ENCODE assay signal across 17 cellular contexts in genomic region chr11:82195251-82195650, GRCh38.
DNase-seq lines count a peak whose midpoint lies in the region; ATAC-seq, FAIRE-seq and TF ChIP-seq lines count a peak whose summit lies in the region.
"Had no signal": no experiment of that assay in that cellular context is flagged by ENCODE, and none has a peak within 500 bp of the region (broad histone marks: within the 10 kb centered on the region; RNA-seq: fewer than 3 reads in every experiment).

No MANE protein-coding gene starts in this region.

- BruUV-seq in K562 (replicated peaks; lab: Mats Ljungman, UMichigan): no TSS peak

- in situ Hi-C loops in K562 (cut with MboI) (no loop called here), G401 (cut with HindIII; ENCODE audit: low sequenced_read_pairs) (no loop called here)

- TF ChIP-seq RAD21 in K562 (CRISPR knock-in tag; conservative IDR thresholded peaks at IDR 0.05 in 1 of 2, IDR thresholded peaks at IDR 0.05 in 1 of 2): no peak

- peaks cover 35% of the 10 kb centered on the region for H3K4me1 Mint-ChIP-seq in nephron

- H2AFZ ChIP-seq in KMS-11 (ENCODE audit: low read depth) (no peak overlapping the region), K562 (ENCODE audit: low read depth, low read length) (no peak overlapping the region)

- 0% methylated on average over 3 of the region's 3 CpGs for WGBS in K562 (ENCODE audit: insufficient coverage, low coverage, missing lambda C conversion rate)

- peak overlapping the region; percentile 11 to 58 (median 50) for H3K27ac Mint-ChIP-seq in nephron

- CTCF ChIA-PET in K562 (lab: Yijun Ruan, JAX; ENCODE audit: low intra/inter-chr PET ratio): no interaction called here

- H3K4me1 ChIP-seq in KMS-11 (ENCODE audit: low read depth, poor library complexity, severe bottlenecking) (peaks cover 27% of the 10 kb centered on the region), K562 (replicated peaks in 1 of 2; ENCODE audit: control insufficient read depth in 2 of 2, insufficient read depth in 2 of 2, low read length in 2 of 2) (no peaks in the 10 kb centered on the region)

- no peak for FAIRE-seq in K562 (lab: Jason Lieb, UNC)

- DNase-seq in AG10803 (ENCODE audit: low read depth) (peak; percentile 0), K562 (ENCODE audit: extremely low read depth in 1 of 4, low spot score in 3 of 4) (no peak), G401 (ENCODE audit: low spot score) (no peak)
- DNase-seq in stimulated activated CD4-positive, alpha-beta T cell treated with anti-CD3 and anti-CD28 coated beads, Interleukin-1b, Interleukin-23, amount 100 ng/mL, for 48 hours: no peak
- DNase-seq: C1 segment of cervical spinal cord, H7, MV-4-11, NCI-H1417 treated with DMSO at 0.1 percent for 48 hours, NCI-H2029 treated with DMSO at 0.1 percent for 48 hours, T-helper 1 cell had no signal

- H4K20me1 ChIP-seq in KMS-11 (ENCODE audit: insufficient read depth) (no peaks in the 10 kb centered on the region), K562 (replicated peaks; ENCODE audit: control insufficient read depth, insufficient read depth, low read length) (no peaks in the 10 kb centered on the region)

- H3K9me1 ChIP-seq in K562 (ENCODE audit: control insufficient read depth, insufficient read depth, low read length): no peaks in the 10 kb centered on the region

- TF ChIP-seq EP300 in K562 (IDR thresholded peaks at IDR 0.05; ENCODE audit: low read length): no peak

- POLR2A ChIA-PET in K562 (lab: Yijun Ruan, JAX): no interaction called here

- no peaks in the 10 kb centered on the region; the same call in 1 of the 2 replicates for H3K9me3 ChIP-seq in K562 (replicated peaks; ENCODE audit: control insufficient read depth, insufficient read depth, low read depth, low read length)

- H3K9me3 Mint-ChIP-seq in nephron: no peaks in the 10 kb centered on the region

- H3K4me3 Mint-ChIP-seq in nephron: no peak overlapping the region

- TF ChIP-seq POLR2A in K562 (conservative IDR thresholded peaks at IDR 0.05): no peak

- intact Hi-C loops in K562 (cut with micrococcal nuclease): no loop called here

- H3K36me3 ChIP-seq in KMS-11 (ENCODE audit: insufficient read depth) (no peaks in the 10 kb centered on the region), K562 (ENCODE audit: control insufficient read depth, insufficient read depth, low read length) (no peaks in the 10 kb centered on the region)

- H3K9ac ChIP-seq in KMS-11 (no peak overlapping the region), K562 (ENCODE audit: insufficient read depth in 1 of 2, low read depth in 2 of 2, low read length in 2 of 2) (no peak overlapping the region)

- ATAC-seq in K562: no peak
- no peak for ATAC-seq in GM21619 (IDR thresholded peaks at IDR 0.05; ENCODE audit: unreplicated experiment)
- no peak for ATAC-seq in GM18502 (IDR thresholded peaks at IDR 0.05; ENCODE audit: poor library complexity, unreplicated experiment)
- ATAC-seq: Panc1, Right ventricle myocardium inferior had no signal

- TF ChIP-seq CTCF in AG10803 (conservative IDR thresholded peaks at IDR 0.05; ENCODE audit: low read length) (no peak), KMS-11 (conservative IDR thresholded peaks at IDR 0.05; ENCODE audit: low read depth, low read length) (no peak), K562 (IDR thresholded peaks at IDR 0.05 in 2 of 3, conservative IDR thresholded peaks at IDR 0.05 in 1 of 3; ENCODE audit: insufficient read depth in 2 of 3, low read depth in 1 of 3, low read length in 3 of 3) (no peak), nephron (IDR thresholded peaks at IDR 0.05; ENCODE audit: unreplicated experiment in 3 of 3) (no peak)

- H3K36me3 Mint-ChIP-seq in nephron (ENCODE audit: low read depth): no peaks in the 10 kb centered on the region

- H3K4me2 ChIP-seq in KMS-11: peak overlapping the region; percentile 51
- no peak overlapping the region for H3K4me2 ChIP-seq in K562 (ENCODE audit: insufficient read depth, low read length)

- H3K27ac ChIP-seq in KMS-11 (no peak overlapping the region), K562 (ENCODE audit: extremely low read depth, low read depth, low read length) (no peak overlapping the region)
- H3K27ac ChIP-seq: SK-N-MC had no signal

- H3K27me3 ChIP-seq in KMS-11 (ENCODE audit: insufficient read depth, low read depth) (peaks cover 11% of the 10 kb centered on the region; the same call in 1 of the 2 replicates), K562 (ENCODE audit: control insufficient read depth in 2 of 2, insufficient read depth in 2 of 2, low read length in 2 of 2) (no peaks in the 10 kb centered on the region)

- H3K27me3 Mint-ChIP-seq in nephron (ENCODE audit: low read depth): no peaks in the 10 kb centered on the region

- H3K4me3 ChIP-seq in AG10803 (ENCODE audit: low read length) (no peak overlapping the region), KMS-11 (IDR thresholded peaks at IDR 0.05; ENCODE audit: insufficient read depth, low read depth, low read length) (no peak overlapping the region), K562 (no peak overlapping the region)
- H3K4me3 ChIP-seq: SK-N-MC had no signal

- H3K79me2 ChIP-seq in KMS-11 (ENCODE audit: insufficient read depth, low read depth) (no peaks in the 10 kb centered on the region), K562 (ENCODE audit: control insufficient read depth, insufficient read depth, low read length) (no peaks in the 10 kb centered on the region)

TF ChIP-seq in K562, 482 proteins besides CTCF, POLR2A, EP300 and RAD21:
- TF ChIP-seq ATF3 (IDR thresholded peaks at IDR 0.05) (peak; percentile 18; the same call in 1 of the 2 replicates), ATF3 (CRISPR knock-in tag; conservative IDR thresholded peaks at IDR 0.05) (no peak), TCF3 (CRISPR knock-in tag; IDR thresholded peaks at IDR 0.05) (no peak), CEBPG (CRISPR knock-in tag; IDR thresholded peaks at IDR 0.05) (no peak), CEBPG (tag; conservative IDR thresholded peaks at IDR 0.05 in 1 of 2, IDR thresholded peaks at IDR 0.05 in 1 of 2) (peak in 1 of 2 experiments; percentile 71; a peak in 2 of 4 replicates)
